ENCODE assay signal across 8 cellular contexts in the genomic region with DNA sequence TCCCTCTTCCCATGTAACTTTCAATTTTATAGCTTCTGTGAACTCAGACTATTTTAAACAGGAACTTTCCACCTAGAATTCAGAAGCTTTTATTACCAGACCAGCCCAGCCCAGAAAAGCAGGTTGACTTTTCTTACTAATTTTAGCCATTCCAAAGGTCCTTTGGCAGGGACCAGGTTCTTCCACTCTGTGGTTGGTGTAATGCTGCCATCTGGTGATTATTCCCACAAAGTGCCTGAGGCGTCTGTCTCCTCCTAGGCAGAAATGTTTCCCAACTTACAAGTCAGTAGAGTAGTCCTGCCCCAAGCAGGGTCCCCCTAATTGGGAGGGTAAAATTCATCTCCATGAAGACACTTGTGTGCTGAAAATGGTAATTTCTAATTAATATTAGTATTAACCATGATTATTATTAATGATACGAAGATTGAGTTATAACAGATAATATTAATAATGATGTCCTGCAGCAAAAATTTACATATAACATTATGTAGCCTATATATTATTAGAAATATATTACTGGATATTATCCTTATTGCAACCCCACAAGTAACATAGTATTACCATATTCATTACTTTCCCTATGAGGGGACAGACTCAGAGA. TPM values are rescaled to one million over a fixed set of nuclear protein-coding genes. Genes with fewer than 3 reads are reported as not detected.
A peak's percentile ranks its signal among the peaks of the same experiment; 100 is the strongest.
DNase-seq lines count a peak whose midpoint lies in the region; ATAC-seq and TF ChIP-seq lines count a peak whose summit lies in the region.

No MANE protein-coding gene starts in this region.

- H3K27ac ChIP-seq in spleen = no peak overlapping the region
- H3K27ac ChIP-seq in vagina = no peak overlapping the region

- no peaks in the 10 kb centered on the region for H3K4me1 Mint-ChIP-seq in activated naive CD4-positive, alpha-beta T cell treated with anti-CD3 and anti-CD28 coated beads for 36 hours (ENCODE audit: low read depth)
- no peaks in the 10 kb centered on the region for H3K4me1 Mint-ChIP-seq in activated naive CD4-positive, alpha-beta T cell treated with anti-CD3 and anti-CD28 coated beads, Interleukin-2, amount 10 ng/mL, durations not matched to agents 7 days and 5 days

- H3K9me3 ChIP-seq in spleen = no peaks in the 10 kb centered on the region
- H3K9me3 ChIP-seq in vagina = no peaks in the 10 kb centered on the region

- 43 to 49% (median 44%) methylated on average over 2 of the region's 2 CpGs for WGBS in spleen, 5 donors

- H3K36me3 ChIP-seq in spleen (no peaks in the 10 kb centered on the region), vagina (no peaks in the 10 kb centered on the region)

- TF ChIP-seq POLR2A in spleen (IDR thresholded peaks at IDR 0.05) = no peak
- TF ChIP-seq POLR2A in vagina (IDR thresholded peaks at IDR 0.05) = no peak

- H3K4me1 ChIP-seq in spleen (no peaks in the 10 kb centered on the region), vagina (no peaks in the 10 kb centered on the region)

- H3K27me3 ChIP-seq in spleen (replicated peaks in 1 of 7) (no peaks in the 10 kb centered on the region), vagina (no peaks in the 10 kb centered on the region)

- peak; percentile 17 for DNase-seq in activated naive CD4-positive, alpha-beta T cell treated with anti-CD3 and anti-CD28 coated beads for 36 hours
- DNase-seq in activated naive CD4-positive, alpha-beta T cell treated with anti-CD3 and anti-CD28 coated beads, Interleukin-2, amount 10 ng/mL, durations not matched to agents 7 days and 5 days = no peak
- DNase-seq in NCI-H2107 (lab: John Stamatoyannopoulos, UW) (peak; percentile 4), amniotic stem cell (lab: John Stamatoyannopoulos, UW) (peak; percentile 35), hepatic stellate cell (ENCODE audit: low spot score) (peak; percentile 27), spleen (no peak), vagina (ENCODE audit: extremely low spot score in 2 of 2) (no peak)

- H3K36me3 Mint-ChIP-seq in activated naive CD4-positive, alpha-beta T cell treated with anti-CD3 and anti-CD28 coated beads for 36 hours (ENCODE audit: low read depth) = no peaks in the 10 kb centered on the region
- no peaks in the 10 kb centered on the region for H3K36me3 Mint-ChIP-seq in activated naive CD4-positive, alpha-beta T cell treated with anti-CD3 and anti-CD28 coated beads, Interleukin-2, amount 10 ng/mL, durations not matched to agents 7 days and 5 days

- no peak overlapping the region for H3K4me3 ChIP-seq in spleen
- H3K4me3 ChIP-seq in vagina = no peak overlapping the region

- ATAC-seq in GM21390 (IDR thresholded peaks at IDR 0.05; ENCODE audit: unreplicated experiment) = no peak

- no peak overlapping the region for H3K4me3 Mint-ChIP-seq in activated naive CD4-positive, alpha-beta T cell treated with anti-CD3 and anti-CD28 coated beads for 36 hours
- H3K4me3 Mint-ChIP-seq in activated naive CD4-positive, alpha-beta T cell treated with anti-CD3 and anti-CD28 coated beads, Interleukin-2, amount 10 ng/mL, durations not matched to agents 7 days and 5 days = no peak overlapping the region

- TF ChIP-seq CTCF in spleen (IDR thresholded peaks at IDR 0.05 in 8 of 11, conservative IDR thresholded peaks at IDR 0.05 in 3 of 11) (peak in 6 of 11 experiments; percentile 15 to 49 (median 24)), vagina (IDR thresholded peaks at IDR 0.05) (peak in 1 of 3 experiments; percentile 34)

- intact Hi-C loops in activated naive CD4-positive, alpha-beta T cell treated with anti-CD3 and anti-CD28 coated beads for 36 hours (cut with micrococcal nuclease) = loop anchor here (1.0 kb wide), 2 partner anchors 191 to 500 kb away; no protein-coding TSS in a partner anchor
- intact Hi-C loops in spleen (cut with DNase I; ENCODE audit: low total_unique reads) = no loop called here
- intact Hi-C loops in vagina (cut with DNase I) = no loop called here

- no peaks in the 10 kb centered on the region for H3K27me3 Mint-ChIP-seq in activated naive CD4-positive, alpha-beta T cell treated with anti-CD3 and anti-CD28 coated beads for 36 hours (ENCODE audit: low read depth)
- H3K27me3 Mint-ChIP-seq in activated naive CD4-positive, alpha-beta T cell treated with anti-CD3 and anti-CD28 coated beads, Interleukin-2, amount 10 ng/mL, durations not matched to agents 7 days and 5 days = no peaks in the 10 kb centered on the region

- no peak overlapping the region for H3K27ac Mint-ChIP-seq in activated naive CD4-positive, alpha-beta T cell treated with anti-CD3 and anti-CD28 coated beads for 36 hours
- no peak overlapping the region for H3K27ac Mint-ChIP-seq in activated naive CD4-positive, alpha-beta T cell treated with anti-CD3 and anti-CD28 coated beads, Interleukin-2, amount 10 ng/mL, durations not matched to agents 7 days and 5 days

- no peaks in the 10 kb centered on the region for H3K9me3 Mint-ChIP-seq in activated naive CD4-positive, alpha-beta T cell treated with anti-CD3 and anti-CD28 coated beads for 36 hours
- H3K9me3 Mint-ChIP-seq in activated naive CD4-positive, alpha-beta T cell treated with anti-CD3 and anti-CD28 coated beads, Interleukin-2, amount 10 ng/mL, durations not matched to agents 7 days and 5 days = no peaks in the 10 kb centered on the region

- CTCF ChIA-PET in activated naive CD4-positive, alpha-beta T cell treated with anti-CD3 and anti-CD28 coated beads for 36 hours (lab: Charles Lee) = interaction anchor here (0.6 to 2.3 kb wide), 4 partner anchors 191 to 1730 kb away, joined by 3 to 13 read pairs (median 6); no protein-coding TSS in a partner anchor
- CTCF ChIA-PET in activated naive CD4-positive, alpha-beta T cell treated with anti-CD3 and anti-CD28 coated beads, Interleukin-2, amount 10 ng/mL, durations not matched to agents 7 days and 5 days (lab: Charles Lee) = interaction anchor here (2.2 kb wide), 1 partner anchor 500 kb away, joined by 5 read pairs; no protein-coding TSS in a partner anchor

RNA-seq across cellular contexts. Expression of a gene that starts 53.0 kb away (rescaled TPM):
- not detected for total RNA-seq in activated naive CD4-positive, alpha-beta T cell treated with anti-CD3 and anti-CD28 coated beads for 36 hours
- total RNA-seq in spleen (under 1 TPM in 1 of 7 donors, not detected in 6; 0.40 TPM), vagina (not detected)
- under 1 TPM in 1 of 3 donors, not detected in 2; 0.35 TPM for polyA plus RNA-seq in spleen

Comparison
In these comparisons a context has a peak if more than half of its experiments do, and no peak if none do; other contexts are left out.
1. DNase-seq: peak in activated naive CD4-positive, alpha-beta T cell treated with anti-CD3 and anti-CD28 coated beads for 36 hours (single experiment), NCI-H2107 (single experiment), amniotic stem cell (single experiment) and hepatic stellate cell (single experiment); none in activated naive CD4-positive, alpha-beta T cell treated with anti-CD3 and anti-CD28 coated beads, Interleukin-2, amount 10 ng/mL, durations not matched to agents 7 days and 5 days (single experiment), spleen (single experiment) and vagina (0 of 2).